In the genomic region with DNA sequence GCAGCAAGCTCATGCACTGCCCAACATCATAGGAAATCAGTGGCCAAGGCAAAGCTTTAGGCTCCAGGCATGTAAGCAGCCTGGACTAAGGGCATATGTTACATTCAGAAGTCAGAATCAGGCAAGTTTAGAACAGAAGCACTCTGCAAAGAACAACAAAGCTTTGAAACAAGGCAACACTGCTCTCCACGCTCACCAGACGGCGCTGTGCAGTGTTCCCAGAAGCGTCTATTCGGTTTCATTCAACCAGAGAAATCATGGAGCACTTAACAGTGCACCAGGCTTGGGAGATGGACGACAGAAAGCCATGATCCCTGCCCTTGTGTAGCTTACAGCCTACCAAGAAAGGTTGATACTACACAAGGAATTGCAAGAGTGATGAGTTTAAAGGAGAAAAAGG, we compare ENCODE assay signal across 8 cellular contexts.
DNase-seq lines count a peak whose midpoint lies in the region; ATAC-seq lines count a peak whose summit lies in the region.

No MANE protein-coding gene starts in this region.

- DNase-seq in NCI-H1417 (lab: John Stamatoyannopoulos, UW) (peak; percentile 17 to 61 (median 35)), NCI-H1417 treated with DMSO at 0.1 percent for 48 hours (lab: John Stamatoyannopoulos, UW) (no peak), HuH-7 (ENCODE audit: low spot score) (peak; percentile 40), iris pigment epithelial cell (ENCODE audit: low read depth) (peak; percentile 44), GF-D8 (lab: John Stamatoyannopoulos, UW) (no peak)
- DNase-seq in activated CD8-positive, alpha-beta T cell treated with anti-CD3 and anti-CD28 coated beads, Interleukin-2, amount 10 ng/mL, durations not matched to agents 7 days and 5 days: peak; percentile 21

- H3K36me3 Mint-ChIP-seq in activated CD8-positive, alpha-beta T cell treated with anti-CD3 and anti-CD28 coated beads, Interleukin-2, amount 10 ng/mL, durations not matched to agents 7 days and 5 days (ENCODE audit: low read depth): no peaks in the 10 kb centered on the region

- no peak for ATAC-seq in activated CD8-positive, alpha-beta T cell treated with anti-CD3 and anti-CD28 coated beads, Interleukin-2, amount 10 ng/mL, durations not matched to agents 7 days and 5 days
- ATAC-seq in GM19395 (IDR thresholded peaks at IDR 0.05; ENCODE audit: unreplicated experiment) (no peak), HG03342 (IDR thresholded peaks at IDR 0.05; ENCODE audit: unreplicated experiment) (no peak)

- H3K4me3 Mint-ChIP-seq in activated CD8-positive, alpha-beta T cell treated with anti-CD3 and anti-CD28 coated beads, Interleukin-2, amount 10 ng/mL, durations not matched to agents 7 days and 5 days: no peak overlapping the region

- CTCF ChIA-PET in activated CD8-positive, alpha-beta T cell treated with anti-CD3 and anti-CD28 coated beads, Interleukin-2, amount 10 ng/mL, durations not matched to agents 7 days and 5 days (lab: Charles Lee): interaction anchor here (1.1 to 1.6 kb wide), 4 partner anchors 30 to 893 kb away, joined by 3 to 5 read pairs (median 4); no protein-coding TSS in a partner anchor

- H3K27me3 Mint-ChIP-seq in activated CD8-positive, alpha-beta T cell treated with anti-CD3 and anti-CD28 coated beads, Interleukin-2, amount 10 ng/mL, durations not matched to agents 7 days and 5 days (ENCODE audit: low read depth): no peaks in the 10 kb centered on the region

- POLR2A ChIA-PET in activated CD8-positive, alpha-beta T cell treated with anti-CD3 and anti-CD28 coated beads, Interleukin-2, amount 10 ng/mL, durations not matched to agents 7 days and 5 days (lab: Charles Lee): no interaction called here

- H3K4me1 Mint-ChIP-seq in activated CD8-positive, alpha-beta T cell treated with anti-CD3 and anti-CD28 coated beads, Interleukin-2, amount 10 ng/mL, durations not matched to agents 7 days and 5 days (ENCODE audit: low read depth): no peaks in the 10 kb centered on the region

- H3K9me3 Mint-ChIP-seq in activated CD8-positive, alpha-beta T cell treated with anti-CD3 and anti-CD28 coated beads, Interleukin-2, amount 10 ng/mL, durations not matched to agents 7 days and 5 days (ENCODE audit: insufficient read depth): no peaks in the 10 kb centered on the region

- H3K27ac Mint-ChIP-seq in activated CD8-positive, alpha-beta T cell treated with anti-CD3 and anti-CD28 coated beads, Interleukin-2, amount 10 ng/mL, durations not matched to agents 7 days and 5 days: no peak overlapping the region

Comparison
In these comparisons a context has a peak if more than half of its experiments do, and no peak if none do; other contexts are left out.
1. DNase-seq: peak in NCI-H1417 (3 of 3), HuH-7 (single experiment), activated CD8-positive, alpha-beta T cell treated with anti-CD3 and anti-CD28 coated beads, Interleukin-2, amount 10 ng/mL, durations not matched to agents 7 days and 5 days (single experiment) and iris pigment epithelial cell (single experiment); none in NCI-H1417 treated with DMSO at 0.1 percent for 48 hours (single experiment) and GF-D8 (single experiment).